In genomic region chr1:35769188-35769758, GRCh38 we compare ENCODE assay signal across 8 cellular contexts. TPM values are rescaled to one million over a fixed set of nuclear protein-coding genes. Genes with fewer than 3 reads are reported as not detected.
A peak's percentile ranks its signal among the peaks of the same experiment; 100 is the strongest.
DNase-seq lines count a peak whose midpoint lies in the region; ATAC-seq and TF ChIP-seq lines count a peak whose summit lies in the region.

No MANE protein-coding gene starts in this region.

- no peaks in the 10 kb centered on the region for H3K27me3 ChIP-seq in CD8-positive, alpha-beta T cell (ENCODE audit: insufficient read depth, low read length)

- no peaks in the 10 kb centered on the region for H3K36me3 ChIP-seq in CD8-positive, alpha-beta T cell (ENCODE audit: insufficient read depth, low read length)

- intact Hi-C loops in CD8-positive, alpha-beta T cell (cut with DNase I, micrococcal nuclease), result loop anchor here (1.0 to 2.0 kb wide), 4 partner anchors 128 to 212 kb away; partner anchors contain the start of genes KIAA0319L (in 2 of the 2), NCDN (in 2 of the 2) and PSMB2 (in 1 of the 2)
- intact Hi-C loops in activated CD8-positive, alpha-beta T cell treated with anti-CD3 and anti-CD28 coated beads for 36 hours (cut with micrococcal nuclease), result no loop called here

- H3K9me3 Mint-ChIP-seq in CD8-positive, alpha-beta T cell, result no peaks in the 10 kb centered on the region
- no peaks in the 10 kb centered on the region for H3K9me3 Mint-ChIP-seq in activated CD8-positive, alpha-beta T cell treated with anti-CD3 and anti-CD28 coated beads for 36 hours
- H3K9me3 Mint-ChIP-seq in memory B cell, result no peaks in the 10 kb centered on the region

- H3K4me3 Mint-ChIP-seq in CD8-positive, alpha-beta T cell, result peak overlapping the region; percentile 99
- peak overlapping the region; percentile 86 for H3K4me3 Mint-ChIP-seq in activated CD8-positive, alpha-beta T cell treated with anti-CD3 and anti-CD28 coated beads for 36 hours
- H3K4me3 Mint-ChIP-seq in memory B cell, result peak overlapping the region; percentile 83

- TF ChIP-seq CTCF in CD8-positive, alpha-beta T cell (IDR thresholded peaks at IDR 0.05), result no peak
- peak; percentile 29 for TF ChIP-seq CTCF in activated CD8-positive, alpha-beta T cell treated with anti-CD3 and anti-CD28 coated beads for 36 hours (IDR thresholded peaks at IDR 0.05)

- no peaks in the 10 kb centered on the region for H3K9me3 ChIP-seq in CD8-positive, alpha-beta T cell (ENCODE audit: low read length)

- ATAC-seq in CD8-positive, alpha-beta T cell, result peak; percentile 77
- ATAC-seq in GM19438 (IDR thresholded peaks at IDR 0.05; ENCODE audit: low read depth, unreplicated experiment) (peak; percentile 84), HG03571 (IDR thresholded peaks at IDR 0.05; ENCODE audit: unreplicated experiment) (peak; percentile 83), memory B cell (ENCODE audit: low read depth) (peak; percentile 74)
- peak; percentile 83 for ATAC-seq in activated CD8-positive, alpha-beta T cell treated with anti-CD3 and anti-CD28 coated beads for 36 hours

- H3K4me1 Mint-ChIP-seq in CD8-positive, alpha-beta T cell (ENCODE audit: low read depth), result peaks cover 8% of the 10 kb centered on the region
- peaks cover 14% of the 10 kb centered on the region for H3K4me1 Mint-ChIP-seq in activated CD8-positive, alpha-beta T cell treated with anti-CD3 and anti-CD28 coated beads for 36 hours (ENCODE audit: low read depth)
- H3K4me1 Mint-ChIP-seq in memory B cell, result peaks cover 4% of the 10 kb centered on the region

- peak; percentile 50 to 86 (median 76) for DNase-seq in CD8-positive, alpha-beta T cell
- DNase-seq in NCI-H774 (lab: John Stamatoyannopoulos, UW), result peak; percentile 96
- DNase-seq in activated CD8-positive, alpha-beta T cell treated with anti-CD3 and anti-CD28 coated beads for 36 hours, result peak; percentile 91
- peak; percentile 65 for DNase-seq in effector CD8-positive, alpha-beta T cell (lab: John Stamatoyannopoulos, UW)
- peak; percentile 60 to 72 for DNase-seq in memory B cell (ENCODE audit: low spot score in 2 of 2)
- peak; percentile 71 for DNase-seq in stimulated activated CD8-positive, alpha-beta memory T cell treated with anti-CD3 and anti-CD28 coated beads, Interleukin-12 subunit alpha, Interleukin-12 subunit beta, amount 100 ng/mL, for 1 hour (ENCODE audit: low read depth)

- H3K27ac Mint-ChIP-seq in CD8-positive, alpha-beta T cell, result peak overlapping the region; percentile 64
- peak overlapping the region; percentile 81 for H3K27ac Mint-ChIP-seq in activated CD8-positive, alpha-beta T cell treated with anti-CD3 and anti-CD28 coated beads for 36 hours
- H3K27ac Mint-ChIP-seq in memory B cell, result peak overlapping the region; percentile 76

- H3K4me1 ChIP-seq in CD8-positive, alpha-beta T cell (ENCODE audit: insufficient read depth, low read length), result no peaks in the 10 kb centered on the region

- CTCF ChIA-PET in CD8-positive, alpha-beta T cell (lab: Charles Lee), result interaction anchor here (0.8 to 3.0 kb wide), 11 partner anchors 9 to 318 kb away, joined by 3 to 15 read pairs (median 3); no protein-coding TSS in a partner anchor
- CTCF ChIA-PET in activated CD8-positive, alpha-beta T cell treated with anti-CD3 and anti-CD28 coated beads for 36 hours (lab: Charles Lee), result interaction anchor here (1.0 to 3.5 kb wide), 18 partner anchors 10 to 325 kb away, joined by 3 to 15 read pairs (median 4); partner anchors contain the start of gene TFAP2E

- H3K27ac ChIP-seq in CD8-positive, alpha-beta T cell (ENCODE audit: low read depth, low read length), result peak overlapping the region; percentile 61

- POLR2A ChIA-PET in CD8-positive, alpha-beta T cell (lab: Charles Lee), result interaction anchor here (0.6 to 1.5 kb wide), 6 partner anchors 23 to 1746 kb away, joined by 3 to 6 read pairs (median 4); partner anchors contain the start of gene AGO3
- POLR2A ChIA-PET in activated CD8-positive, alpha-beta T cell treated with anti-CD3 and anti-CD28 coated beads for 36 hours (lab: Charles Lee), result interaction anchor here (0.6 to 4.1 kb wide), 28 partner anchors 9 to 910 kb away, joined by 3 to 21 read pairs (median 3); partner anchors contain the start of genes AGO3, AGO4 and SMIM12

- no peaks in the 10 kb centered on the region for H3K27me3 Mint-ChIP-seq in CD8-positive, alpha-beta T cell (ENCODE audit: low read depth)
- no peaks in the 10 kb centered on the region for H3K27me3 Mint-ChIP-seq in activated CD8-positive, alpha-beta T cell treated with anti-CD3 and anti-CD28 coated beads for 36 hours
- no peaks in the 10 kb centered on the region for H3K27me3 Mint-ChIP-seq in memory B cell

- H3K36me3 Mint-ChIP-seq in CD8-positive, alpha-beta T cell, result peaks cover 3% of the 10 kb centered on the region
- H3K36me3 Mint-ChIP-seq in activated CD8-positive, alpha-beta T cell treated with anti-CD3 and anti-CD28 coated beads for 36 hours (ENCODE audit: low read depth), result peaks cover 16% of the 10 kb centered on the region
- H3K36me3 Mint-ChIP-seq in memory B cell, result no peaks in the 10 kb centered on the region

- peak overlapping the region; percentile 97 for H3K4me3 ChIP-seq in CD8-positive, alpha-beta T cell (ENCODE audit: low read depth, low read length)

RNA-seq across cellular contexts. Expression of gene CLSPN, which starts 0.5 kb away (rescaled TPM):
- total RNA-seq in CD8-positive, alpha-beta T cell, result under 1 TPM; 0.41 to 0.81 TPM
- total RNA-seq in activated CD8-positive, alpha-beta T cell treated with anti-CD3 and anti-CD28 coated beads for 36 hours, result 10 to 100 TPM; 50.8 to 52.5 TPM

RNA-seq across cellular contexts. Expression of gene AGO4, which starts 38.5 kb away (rescaled TPM):
- 1 to 10 TPM; 5.4 to 5.7 TPM for total RNA-seq in CD8-positive, alpha-beta T cell
- 1 to 10 TPM; 3.8 to 3.9 TPM for total RNA-seq in activated CD8-positive, alpha-beta T cell treated with anti-CD3 and anti-CD28 coated beads for 36 hours

RNA-seq across cellular contexts. Expression of gene C1orf216, which starts 50.6 kb away (rescaled TPM):
- 1 to 10 TPM; 2.6 to 3.2 TPM for total RNA-seq in CD8-positive, alpha-beta T cell
- total RNA-seq in activated CD8-positive, alpha-beta T cell treated with anti-CD3 and anti-CD28 coated beads for 36 hours, result 10 to 100 TPM; 10.4 to 11.0 TPM

Comparison
In these comparisons a context has a peak if more than half of its experiments do, and no peak if none do; other contexts are left out.
1. Peak in every context shown above with its lines: DNase-seq, ATAC-seq, H3K4me3 ChIP-seq and H3K27ac ChIP-seq.
2. RNA of gene CLSPN, which starts 0.5 kb away (total RNA-seq): 50.8 to 52.5 TPM in activated CD8-positive, alpha-beta T cell treated with anti-CD3 and anti-CD28 coated beads for 36 hours; 0.41 to 0.81 TPM in CD8-positive, alpha-beta T cell; every median in the first group is over 10 times any median in the second.